ENCODE assay signal across 28 cellular contexts in genomic region chr7:81002471-81002870, GRCh38.
"Had no signal": no experiment of that assay in that cellular context is flagged by ENCODE, and none has a peak within 500 bp of the region (broad histone marks: within the 10 kb centered on the region; RNA-seq: fewer than 3 reads in every experiment).

No MANE protein-coding gene starts in this region.

- DNase-seq: activated CD4-positive, alpha-beta T cell treated with anti-CD3 and anti-CD28 coated beads for 36 hours; activated CD4-positive, CD25-positive, alpha-beta regulatory T cell; activated CD8-positive, alpha-beta memory T cell treated with anti-CD3 and anti-CD28 coated beads, Interleukin-2, amount 10 ng/mL, durations not matched to agents 7 days and 5 days; activated CD8-positive, alpha-beta T cell treated with anti-CD3 and anti-CD28 coated beads, Interleukin-2, amount 10 ng/mL, durations not matched to agents 7 days and 5 days; activated naive CD4-positive, alpha-beta T cell; activated T-cell treated with anti-CD3 and anti-CD28 coated beads, Interleukin-2, amount 50 U/mL, for 72 hours; anterior cingulate cortex; colonic mucosa; effector CD8-positive, alpha-beta T cell; hippocampal formation; left cardiac atrium; mammary epithelial cell; naive thymus-derived CD4-positive, alpha-beta T cell; ovary; right lobe of liver; stimulated activated CD4-positive, alpha-beta T cell treated with anti-CD3 and anti-CD28 coated beads, Interleukin-12 subunit alpha, Interleukin-12 subunit beta, amount 100 ng/mL, for 4 hours; stimulated activated CD4-positive, alpha-beta T cell treated with anti-CD3 and anti-CD28 coated beads, Interleukin-4, amount 100 ng/mL, for 1 hour; stimulated activated naive CD8-positive, alpha-beta T cell treated with anti-CD3 and anti-CD28 coated beads, Interleukin-15, amount 100 ng/mL, for 72 hours; substantia nigra; thyroid gland; upper lobe of left lung had no signal

- H3K9me3 Mint-ChIP-seq: stimulated activated memory B cell treated with anti-CD40 and anti-IgM and Interleukin-4, amounts not matched to agents 10 μg/mL and 1 μg/mL and 100 μg/mL, for 72 hours had no signal

- H3K36me3 ChIP-seq: colonic mucosa, gastroesophageal sphincter, ovary, right lobe of liver, thyroid gland, upper lobe of left lung, vagina had no signal

- H3K9me3 ChIP-seq: colonic mucosa, gastroesophageal sphincter, ovary, right lobe of liver, thyroid gland, upper lobe of left lung, vagina had no signal

- H3K27me3 ChIP-seq: colonic mucosa, gastroesophageal sphincter, ovary, right lobe of liver, thyroid gland, upper lobe of left lung, vagina had no signal

- ATAC-seq: activated CD4-positive, alpha-beta T cell treated with anti-CD3 and anti-CD28 coated beads for 36 hours; activated CD8-positive, alpha-beta memory T cell treated with anti-CD3 and anti-CD28 coated beads, Interleukin-2, amount 10 ng/mL, durations not matched to agents 7 days and 5 days; activated CD8-positive, alpha-beta T cell treated with anti-CD3 and anti-CD28 coated beads, Interleukin-2, amount 10 ng/mL, durations not matched to agents 7 days and 5 days; activated naive CD4-positive, alpha-beta T cell treated with anti-CD3 and anti-CD28 coated beads, Interleukin-2, amount 50 U/mL, for 72 hours; activated T-cell treated with anti-CD3 and anti-CD28 coated beads, Interleukin-2, amount 50 U/mL, for 72 hours; gastroesophageal sphincter; left cardiac atrium; naive thymus-derived CD4-positive, alpha-beta T cell; right lobe of liver; stimulated activated memory B cell treated with anti-CD40 and anti-IgM and Interleukin-4, amounts not matched to agents 10 μg/mL and 1 μg/mL and 100 μg/mL, for 72 hours; stimulated activated naive CD8-positive, alpha-beta T cell treated with anti-CD3 and anti-CD28 coated beads, Interleukin-15, amount 100 ng/mL, for 72 hours had no signal

- H3K27ac Mint-ChIP-seq: activated CD4-positive, alpha-beta T cell treated with anti-CD3 and anti-CD28 coated beads for 36 hours; activated CD8-positive, alpha-beta memory T cell treated with anti-CD3 and anti-CD28 coated beads, Interleukin-2, amount 10 ng/mL, durations not matched to agents 7 days and 5 days; activated CD8-positive, alpha-beta T cell treated with anti-CD3 and anti-CD28 coated beads, Interleukin-2, amount 10 ng/mL, durations not matched to agents 7 days and 5 days; activated naive CD4-positive, alpha-beta T cell treated with anti-CD3 and anti-CD28 coated beads, Interleukin-2, amount 50 U/mL, for 72 hours; activated T-cell treated with anti-CD3 and anti-CD28 coated beads, Interleukin-2, amount 50 U/mL, for 72 hours; naive thymus-derived CD4-positive, alpha-beta T cell; progenitor cell of endocrine pancreas; stimulated activated memory B cell treated with anti-CD40 and anti-IgM and Interleukin-4, amounts not matched to agents 10 μg/mL and 1 μg/mL and 100 μg/mL, for 72 hours; stimulated activated naive CD8-positive, alpha-beta T cell treated with anti-CD3 and anti-CD28 coated beads, Interleukin-15, amount 100 ng/mL, for 72 hours had no signal

- H3K4me3 ChIP-seq: colonic mucosa, gastroesophageal sphincter, ovary, right lobe of liver, skin epidermis, thyroid gland, upper lobe of left lung, vagina had no signal

- H3K4me1 Mint-ChIP-seq: activated CD4-positive, alpha-beta T cell treated with anti-CD3 and anti-CD28 coated beads for 36 hours; activated CD8-positive, alpha-beta memory T cell treated with anti-CD3 and anti-CD28 coated beads, Interleukin-2, amount 10 ng/mL, durations not matched to agents 7 days and 5 days; central memory CD8-positive, alpha-beta T cell; naive thymus-derived CD4-positive, alpha-beta T cell; stimulated activated memory B cell treated with anti-CD40 and anti-IgM and Interleukin-4, amounts not matched to agents 10 μg/mL and 1 μg/mL and 100 μg/mL, for 72 hours; stimulated activated naive CD8-positive, alpha-beta T cell treated with anti-CD3 and anti-CD28 coated beads, Interleukin-15, amount 100 ng/mL, for 72 hours had no signal

- H3K27me3 Mint-ChIP-seq: activated CD4-positive, alpha-beta T cell treated with anti-CD3 and anti-CD28 coated beads for 36 hours; activated CD8-positive, alpha-beta memory T cell treated with anti-CD3 and anti-CD28 coated beads, Interleukin-2, amount 10 ng/mL, durations not matched to agents 7 days and 5 days; central memory CD8-positive, alpha-beta T cell; naive thymus-derived CD4-positive, alpha-beta T cell; progenitor cell of endocrine pancreas; stimulated activated memory B cell treated with anti-CD40 and anti-IgM and Interleukin-4, amounts not matched to agents 10 μg/mL and 1 μg/mL and 100 μg/mL, for 72 hours; stimulated activated naive CD8-positive, alpha-beta T cell treated with anti-CD3 and anti-CD28 coated beads, Interleukin-15, amount 100 ng/mL, for 72 hours had no signal

- H3K4me1 ChIP-seq: colonic mucosa, right lobe of liver, thyroid gland, upper lobe of left lung had no signal

- H3K4me3 Mint-ChIP-seq: activated CD4-positive, alpha-beta T cell treated with anti-CD3 and anti-CD28 coated beads for 36 hours; activated CD8-positive, alpha-beta memory T cell treated with anti-CD3 and anti-CD28 coated beads, Interleukin-2, amount 10 ng/mL, durations not matched to agents 7 days and 5 days; activated CD8-positive, alpha-beta T cell treated with anti-CD3 and anti-CD28 coated beads, Interleukin-2, amount 10 ng/mL, durations not matched to agents 7 days and 5 days; activated T-cell treated with anti-CD3 and anti-CD28 coated beads, Interleukin-2, amount 50 U/mL, for 72 hours; central memory CD8-positive, alpha-beta T cell; naive thymus-derived CD4-positive, alpha-beta T cell; stimulated activated memory B cell treated with anti-CD40 and anti-IgM and Interleukin-4, amounts not matched to agents 10 μg/mL and 1 μg/mL and 100 μg/mL, for 72 hours; stimulated activated naive CD8-positive, alpha-beta T cell treated with anti-CD3 and anti-CD28 coated beads, Interleukin-15, amount 100 ng/mL, for 72 hours had no signal

- H3K36me3 Mint-ChIP-seq: activated CD8-positive, alpha-beta memory T cell treated with anti-CD3 and anti-CD28 coated beads, Interleukin-2, amount 10 ng/mL, durations not matched to agents 7 days and 5 days; activated naive CD4-positive, alpha-beta T cell treated with anti-CD3 and anti-CD28 coated beads, Interleukin-2, amount 50 U/mL, for 72 hours; stimulated activated memory B cell treated with anti-CD40 and anti-IgM and Interleukin-4, amounts not matched to agents 10 μg/mL and 1 μg/mL and 100 μg/mL, for 72 hours had no signal

- H3K27ac ChIP-seq: colonic mucosa, gastroesophageal sphincter, ovary, right lobe of liver, skin epidermis, thyroid gland, upper lobe of left lung, vagina had no signal
